9 cellular contexts compared by ENCODE assay signal in genomic region chr5:79689541-79690466, GRCh38. TPM values are rescaled to one million over a fixed set of nuclear protein-coding genes. Genes with fewer than 3 reads are reported as not detected.
DNase-seq lines count a peak whose midpoint lies in the region; ATAC-seq and TF ChIP-seq lines count a peak whose summit lies in the region.
"Had no signal": no experiment of that assay in that cellular context is flagged by ENCODE, and none has a peak within 500 bp of the region (broad histone marks: within the 10 kb centered on the region; RNA-seq: fewer than 3 reads in every experiment).

Gene CMYA5 (plus strand): TSS chr5:79689836. CDS start chr5:79689908, 72 bp downstream.

- H3K14ac ChIP-seq in mesenchymal stem cell (ENCODE audit: low read length in 2 of 2), result peak within 1 kb of the TSS in 1 of 2 experiments; percentile 53

- peak within 1 kb of the TSS; percentile 97 for H2AK5ac ChIP-seq in mesenchymal stem cell (ENCODE audit: low read length, severe bottlenecking)

- H3K4me1 Mint-ChIP-seq in T-cell, result peaks cover 3 to 5% (median 4%) of the 10 kb centered on the region in 3 donors
- H3K4me1 Mint-ChIP-seq in CD8-positive, alpha-beta T cell (ENCODE audit: low read depth), result peaks cover 4% of the 10 kb centered on the region

- H3K27me3 ChIP-seq in esophagus squamous epithelium (no peaks in the 10 kb centered on the region), mesenchymal stem cell (ENCODE audit: control insufficient read depth in 1 of 2, insufficient read depth in 1 of 2, low read length in 2 of 2) (no peaks in the 10 kb centered on the region), tibial artery (no peaks in the 10 kb centered on the region), WERI-Rb-1 (ENCODE audit: insufficient read depth, low read depth, severe bottlenecking) (no peaks in the 10 kb centered on the region)
- no peaks in the 10 kb centered on the region for H3K27me3 ChIP-seq in CD8-positive, alpha-beta T cell (ENCODE audit: insufficient read depth, low read length)

- intact Hi-C loops in esophagus squamous epithelium (cut with DNase I), result no loop called here
- intact Hi-C loops in tibial artery (cut with DNase I; ENCODE audit: low total_unique reads), result no loop called here
- intact Hi-C loops in CD8-positive, alpha-beta T cell (cut with DNase I, micrococcal nuclease), result no loop called here

- ATAC-seq in T-cell (replicated peaks in 1 of 4), result no peak
- no peak for ATAC-seq in CD8-positive, alpha-beta T cell

- H3K4me3 ChIP-seq in esophagus squamous epithelium (peak within 1 kb of the TSS; percentile 48 to 70 (median 51)), mesenchymal stem cell (ENCODE audit: insufficient read depth in 1 of 2, low read depth in 1 of 2, low read length in 2 of 2) (peak within 1 kb of the TSS; percentile 55 to 74), tibial artery (peak within 1 kb of the TSS; percentile 43 to 54), WERI-Rb-1 (ENCODE audit: low read depth, low read length) (no peak within 1 kb of the TSS)
- no peak within 1 kb of the TSS for H3K4me3 ChIP-seq in CD8-positive, alpha-beta T cell (ENCODE audit: low read depth, low read length)

- peak within 1 kb of the TSS; percentile 78 for H4K8ac ChIP-seq in mesenchymal stem cell (ENCODE audit: low read length)

- TF ChIP-seq POLR2A in esophagus squamous epithelium (IDR thresholded peaks at IDR 0.05), result no peak

- POLR2A ChIA-PET in RWPE1 (lab: Yijun Ruan, JAX; ENCODE audit: low non-redundant PET), result no interaction called here
- POLR2A ChIA-PET in T-cell (lab: Charles Lee), result no interaction called here
- POLR2A ChIA-PET in CD8-positive, alpha-beta T cell (lab: Charles Lee), result no interaction called here

- TF ChIP-seq CTCF in RWPE1 (conservative IDR thresholded peaks at IDR 0.05; ENCODE audit: low read depth), result no peak
- no peak for TF ChIP-seq CTCF in esophagus squamous epithelium (IDR thresholded peaks at IDR 0.05)
- no peak for TF ChIP-seq CTCF in tibial artery (IDR thresholded peaks at IDR 0.05)
- no peak for TF ChIP-seq CTCF in WERI-Rb-1 (IDR thresholded peaks at IDR 0.05; ENCODE audit: low read depth, low read length)
- TF ChIP-seq CTCF in CD8-positive, alpha-beta T cell (IDR thresholded peaks at IDR 0.05), result no peak

- H3K23ac ChIP-seq in mesenchymal stem cell (ENCODE audit: low read length in 2 of 2), result peak within 1 kb of the TSS in 1 of 2 experiments; percentile 20

- peak within 1 kb of the TSS; percentile 68 for H2BK120ac ChIP-seq in mesenchymal stem cell (ENCODE audit: low read depth, low read length)

- peak within 1 kb of the TSS; percentile 85 for H3K9ac ChIP-seq in mesenchymal stem cell (ENCODE audit: low read length)

- no peaks in the 10 kb centered on the region for H3K27me3 Mint-ChIP-seq in T-cell
- no peaks in the 10 kb centered on the region for H3K27me3 Mint-ChIP-seq in CD8-positive, alpha-beta T cell (ENCODE audit: low read depth)

- CTCF ChIA-PET in RWPE1 (lab: Yijun Ruan, JAX) (interaction anchor here (0.6 to 2.5 kb wide), 4 partner anchors 13 to 1487 kb away, joined by 3 to 10 read pairs (median 6); no protein-coding TSS in a partner anchor), T-cell (lab: Charles Lee) (no interaction called here)
- CTCF ChIA-PET in CD8-positive, alpha-beta T cell (lab: Charles Lee), result interaction anchor here (1.0 kb wide), 1 partner anchor 15 kb away, joined by 3 read pairs; no protein-coding TSS in a partner anchor

- peak within 1 kb of the TSS; percentile 20 for H2AFZ ChIP-seq in mesenchymal stem cell (ENCODE audit: low read depth, low read length)

- H2BK12ac ChIP-seq in mesenchymal stem cell (ENCODE audit: low read length in 2 of 2), result peak within 1 kb of the TSS in 1 of 2 experiments; percentile 37

- peak within 1 kb of the TSS; percentile 80 for H2BK15ac ChIP-seq in mesenchymal stem cell (ENCODE audit: low read depth, poor library complexity, severe bottlenecking)

- H4K91ac ChIP-seq in mesenchymal stem cell (ENCODE audit: low read length), result peak within 1 kb of the TSS; percentile 45

- H2BK5ac ChIP-seq in mesenchymal stem cell (ENCODE audit: low read depth, low read length, poor library complexity, severe bottlenecking), result peak within 1 kb of the TSS; percentile 24

- H3K4ac ChIP-seq in mesenchymal stem cell (ENCODE audit: low read depth in 1 of 2, low read length in 2 of 2), result peak within 1 kb of the TSS; percentile 13 to 24

- H3K36me3 Mint-ChIP-seq in T-cell, result peaks cover 36% of the 10 kb centered on the region
- H3K36me3 Mint-ChIP-seq in CD8-positive, alpha-beta T cell, result peaks cover 34% of the 10 kb centered on the region

- no peak within 1 kb of the TSS for H3K4me3 Mint-ChIP-seq in T-cell
- no peak within 1 kb of the TSS for H3K4me3 Mint-ChIP-seq in CD8-positive, alpha-beta T cell

- H3K27ac Mint-ChIP-seq in T-cell, result no peak within 1 kb of the TSS
- H3K27ac Mint-ChIP-seq in CD8-positive, alpha-beta T cell, result no peak within 1 kb of the TSS

- H3K36me3 ChIP-seq in esophagus squamous epithelium (peaks cover 0 to 26% (median 0%) of the 10 kb centered on the region in 3 donors), mesenchymal stem cell (ENCODE audit: control insufficient read depth in 1 of 2, insufficient read depth in 2 of 2, low read depth in 1 of 2, low read length in 2 of 2) (peaks cover 0 to 18% of the 10 kb centered on the region in 2 experiments), tibial artery (peaks cover 3 to 16% (median 12%) of the 10 kb centered on the region in 3 donors), WERI-Rb-1 (peaks cover 10% of the 10 kb centered on the region)
- H3K36me3 ChIP-seq in CD8-positive, alpha-beta T cell (ENCODE audit: insufficient read depth, low read length), result no peaks in the 10 kb centered on the region

- H3K9me3 Mint-ChIP-seq in T-cell, result no peaks in the 10 kb centered on the region
- H3K9me3 Mint-ChIP-seq in CD8-positive, alpha-beta T cell, result no peaks in the 10 kb centered on the region

- peaks cover 10% of the 10 kb centered on the region for H3K79me1 ChIP-seq in mesenchymal stem cell (replicated peaks; ENCODE audit: low read length, poor library complexity, severe bottlenecking)

- DNase-seq in RWPE1 (ENCODE audit: low spot score), result peak; percentile 89
- DNase-seq in esophagus squamous epithelium (lab: John Stamatoyannopoulos, UW), result no peak
- DNase-seq in mesenchymal stem cell, result peak; percentile 49
- DNase-seq in tibial artery, result peak in 1 of 2 donors; percentile 41
- no peak for DNase-seq in WERI-Rb-1
- no peak for DNase-seq in T-cell
- no peak for DNase-seq in OCI-M2 (lab: John Stamatoyannopoulos, UW; ENCODE audit: unreplicated experiment)
- DNase-seq in CD8-positive, alpha-beta T cell, result no peak
- DNase-seq: activated CD4-positive, alpha-beta T cell treated with anti-CD3 and anti-CD28 coated beads, Interleukin-2, amount 50 U/mL, for 48 hours had no signal

- H3K4me1 ChIP-seq in esophagus squamous epithelium (peaks cover 4 to 22% (median 6%) of the 10 kb centered on the region in 3 donors), mesenchymal stem cell (ENCODE audit: control insufficient read depth, insufficient read depth, low read depth, low read length) (peaks cover 14% of the 10 kb centered on the region), tibial artery (peaks cover 0 to 27% (median 10%) of the 10 kb centered on the region in 4 donors)
- no peaks in the 10 kb centered on the region for H3K4me1 ChIP-seq in CD8-positive, alpha-beta T cell (ENCODE audit: insufficient read depth, low read length)

- H3K18ac ChIP-seq in mesenchymal stem cell (ENCODE audit: low read depth in 1 of 2, low read length in 2 of 2), result peak within 1 kb of the TSS in 1 of 2 experiments; percentile 81

- WGBS in esophagus squamous epithelium, 2 donors, result 32 to 42% methylated on average over 19 to 43 of the region's 74 CpGs
- 8% methylated on average over 70 of the region's 74 CpGs for WGBS in mesenchymal stem cell

- H3K9me3 ChIP-seq in esophagus squamous epithelium, result no peaks in the 10 kb centered on the region
- no peaks in the 10 kb centered on the region for H3K9me3 ChIP-seq in mesenchymal stem cell (ENCODE audit: control insufficient read depth, low read length)
- H3K9me3 ChIP-seq in tibial artery, result no peaks in the 10 kb centered on the region
- H3K9me3 ChIP-seq in WERI-Rb-1 (ENCODE audit: severe bottlenecking), result no peaks in the 10 kb centered on the region
- H3K9me3 ChIP-seq in CD8-positive, alpha-beta T cell (ENCODE audit: low read length), result no peaks in the 10 kb centered on the region

- H3K4me2 ChIP-seq in mesenchymal stem cell (ENCODE audit: low read length, poor library complexity, severe bottlenecking), result peak within 1 kb of the TSS; percentile 71

- peak within 1 kb of the TSS; percentile 34; the same call in 1 of the 2 replicates for H3K27ac ChIP-seq in RWPE1
- peak within 1 kb of the TSS; percentile 50 to 70 (median 66) for H3K27ac ChIP-seq in esophagus squamous epithelium
- H3K27ac ChIP-seq in mesenchymal stem cell (ENCODE audit: low read length, poor library complexity, severe bottlenecking), result no peak within 1 kb of the TSS
- H3K27ac ChIP-seq in tibial artery, result peak within 1 kb of the TSS in 1 of 2 donors; percentile 9
- H3K27ac ChIP-seq in WERI-Rb-1, result no peak within 1 kb of the TSS
- no peak within 1 kb of the TSS for H3K27ac ChIP-seq in CD8-positive, alpha-beta T cell (ENCODE audit: low read depth, low read length)

RNA-seq across cellular contexts. Expression of gene CMYA5, which starts in this region (rescaled TPM):
- 1 to 10 TPM in 2 of 4 donors, under 1 TPM in 2; 0.11 to 3.6 (median 0.81) TPM for total RNA-seq in esophagus squamous epithelium
- polyA plus RNA-seq in mesenchymal stem cell (2013, experiment 1 of 2), result 0.40 TPM
- 0.36 TPM for polyA plus RNA-seq in mesenchymal stem cell (2013, experiment 2 of 2)
- under 1 TPM; 0.13 to 0.41 (median 0.23) TPM for total RNA-seq in T-cell
- total RNA-seq in CD8-positive, alpha-beta T cell, result under 1 TPM; 0.16 to 0.17 TPM

Comparison
In these comparisons a context has a peak if more than half of its experiments do, and no peak if none do; other contexts are left out.
1. DNase-seq: peak in RWPE1 (single experiment) and mesenchymal stem cell (single experiment); none in esophagus squamous epithelium (single experiment), WERI-Rb-1 (single experiment), T-cell (0 of 34), OCI-M2 (single experiment) and CD8-positive, alpha-beta T cell (0 of 7).
2. H3K27ac ChIP-seq: peak in RWPE1 (single experiment) and esophagus squamous epithelium (4 of 4); none in mesenchymal stem cell (single experiment), WERI-Rb-1 (single experiment) and CD8-positive, alpha-beta T cell (single experiment).
3. H3K4me3 ChIP-seq: peak in esophagus squamous epithelium (4 of 4), mesenchymal stem cell (2 of 2) and tibial artery (2 of 2); none in WERI-Rb-1 (single experiment) and CD8-positive, alpha-beta T cell (single experiment).
4. CTCF ChIA-PET loops: an anchor here in RWPE1 (0.6 to 2.5 kb wide) and CD8-positive, alpha-beta T cell (1.0 kb wide); none called in T-cell.